In the genomic region with DNA sequence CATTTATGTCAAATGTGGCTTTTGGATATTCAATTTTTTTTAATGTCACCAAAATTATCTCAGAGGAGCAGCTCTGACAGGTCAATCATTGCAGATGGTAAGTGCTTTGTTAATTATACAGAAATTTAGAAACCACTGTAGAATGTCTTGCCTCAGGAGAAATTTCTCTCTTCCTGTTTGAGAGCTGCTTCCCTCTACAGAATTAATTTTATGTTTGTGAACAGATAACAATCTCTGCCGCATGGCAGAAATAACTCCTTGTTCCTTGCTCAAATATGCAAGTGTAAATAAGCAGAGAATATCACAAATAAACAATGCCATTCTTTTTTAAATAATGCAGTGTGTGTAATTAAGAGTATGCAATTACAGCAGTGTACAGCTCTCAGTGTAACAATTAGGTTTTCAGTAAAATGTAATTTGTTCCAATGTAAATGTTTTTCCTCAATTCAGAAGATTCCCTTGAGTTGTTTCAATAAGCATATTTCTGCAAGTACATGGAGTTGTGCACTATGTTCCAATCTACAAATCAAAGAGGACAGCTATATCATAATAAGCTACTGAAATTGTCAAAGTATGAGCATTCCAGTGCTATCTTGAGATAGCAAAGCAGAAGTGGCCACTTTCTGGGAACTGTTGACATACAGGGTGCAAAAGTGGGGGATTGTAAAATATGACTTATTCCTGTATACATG, we compare ENCODE assay signal across 18 cellular contexts.
DNase-seq lines count a peak whose midpoint lies in the region; ATAC-seq and TF ChIP-seq lines count a peak whose summit lies in the region.
"Had no signal": no experiment of that assay in that cellular context is flagged by ENCODE, and none has a peak within 500 bp of the region (broad histone marks: within the 10 kb centered on the region; RNA-seq: fewer than 3 reads in every experiment).

No MANE protein-coding gene starts in this region.

- H3K9ac ChIP-seq in adipocyte (ENCODE audit: low read length) = no peak overlapping the region

- H3K4me3 ChIP-seq in cardiac muscle cell (no peak overlapping the region), left ventricle myocardium inferior (no peak overlapping the region), adipocyte (ENCODE audit: low read length) (no peak overlapping the region)
- H3K4me3 ChIP-seq: HAP-1 had no signal

- no peaks in the 10 kb centered on the region for H3K9me3 ChIP-seq in cardiac muscle cell (ENCODE audit: low read depth)
- H3K9me3 ChIP-seq in left ventricle myocardium inferior (replicated peaks) = no peaks in the 10 kb centered on the region
- H3K9me3 ChIP-seq in adipocyte (ENCODE audit: control insufficient read depth, low read length) = no peaks in the 10 kb centered on the region
- H3K9me3 ChIP-seq: Caco-2, HAP-1 had no signal

- DNase-seq in cardiac muscle cell (ENCODE audit: low read depth in 1 of 2, low spot score in 1 of 2) = no peak
- no peak for DNase-seq in left ventricle myocardium inferior
- peak; percentile 9 for DNase-seq in NOMO-1 treated with dmso at 0.1 percent for 144 hours (lab: John Stamatoyannopoulos, UW; ENCODE audit: unreplicated experiment)
- peak; percentile 39 for DNase-seq in adipocyte (ENCODE audit: low read depth)
- no peak for DNase-seq in activated T-cell treated with anti-CD3 and anti-CD28 coated beads, Interleukin-2, amount 50 U/mL, for 1 hour
- DNase-seq: Caco-2, DMS53, NCI-H1048, NCI-H1436 treated with DMSO at 0.1 percent for 48 hours, NCI-H510A, NCI-H82, SHP77 treated with DMSO at 0.1 percent for 48 hours, SW 1271 had no signal

- H3K27me3 ChIP-seq in cardiac muscle cell (no peaks in the 10 kb centered on the region), left ventricle myocardium inferior (ENCODE audit: low read depth) (no peaks in the 10 kb centered on the region), adipocyte (replicated peaks; ENCODE audit: control insufficient read depth, insufficient read depth, low read length) (no peaks in the 10 kb centered on the region)

- ATAC-seq in HG03442 (IDR thresholded peaks at IDR 0.05; ENCODE audit: unreplicated experiment) (no peak), HG02610 (IDR thresholded peaks at IDR 0.05; ENCODE audit: unreplicated experiment) (no peak), HG02870 (IDR thresholded peaks at IDR 0.05; ENCODE audit: unreplicated experiment) (no peak)

- intact Hi-C loops in left ventricle myocardium inferior (cut with micrococcal nuclease) = no loop called here

- H3K27ac ChIP-seq in cardiac muscle cell (peak overlapping the region; percentile 24), left ventricle myocardium inferior (replicated peaks) (no peak overlapping the region)
- H3K27ac ChIP-seq: HL-60 had no signal

- H3K4me1 ChIP-seq in cardiac muscle cell (ENCODE audit: low read depth) (peaks cover 31% of the 10 kb centered on the region), left ventricle myocardium inferior (no peaks in the 10 kb centered on the region), adipocyte (ENCODE audit: control insufficient read depth, insufficient read depth, low read length) (peaks cover 4% of the 10 kb centered on the region)
- H3K4me1 ChIP-seq: Caco-2, HAP-1 had no signal

- H3K36me3 ChIP-seq in cardiac muscle cell = no peaks in the 10 kb centered on the region
- no peaks in the 10 kb centered on the region for H3K36me3 ChIP-seq in left ventricle myocardium inferior
- H3K36me3 ChIP-seq in adipocyte (ENCODE audit: control insufficient read depth, insufficient read depth, low read length, severe bottlenecking) = no peaks in the 10 kb centered on the region
- H3K36me3 ChIP-seq: HAP-1 had no signal

- TF ChIP-seq CTCF in cardiac muscle cell (IDR thresholded peaks at IDR 0.05; ENCODE audit: low read depth, low read length) (no peak), left ventricle myocardium inferior (IDR thresholded peaks at IDR 0.05; ENCODE audit: borderline replicate concordance) (no peak)

Comparison
In these comparisons a context has a peak if more than half of its experiments do, and no peak if none do; other contexts are left out.
1. DNase-seq: peak in NOMO-1 treated with dmso at 0.1 percent for 144 hours (single experiment) and adipocyte (single experiment); none in cardiac muscle cell (0 of 2), left ventricle myocardium inferior (single experiment) and activated T-cell treated with anti-CD3 and anti-CD28 coated beads, Interleukin-2, amount 50 U/mL, for 1 hour (single experiment).